Comparison of ENCODE assay signal across 19 cellular contexts in genomic region chr4:162838671-162839070, GRCh38.
"Had no signal": no experiment of that assay in that cellular context is flagged by ENCODE, and none has a peak within 500 bp of the region (broad histone marks: within the 10 kb centered on the region; RNA-seq: fewer than 3 reads in every experiment).

No MANE protein-coding gene starts in this region.

- H3K4me1 ChIP-seq: ascending aorta, body of pancreas, Peyer's patch had no signal

- H3K36me3 ChIP-seq: ascending aorta, Peyer's patch, SJCRH30 had no signal

- DNase-seq: activated CD4-positive, alpha-beta T cell treated with anti-CD3 and anti-CD28 coated beads for 4 hours; activated CD8-positive, alpha-beta memory T cell treated with anti-CD3 and anti-CD28 coated beads, Interleukin-2, amount 50 U/mL, for 48 hours; activated CD8-positive, alpha-beta T cell treated with anti-CD3 and anti-CD28 coated beads for 36 hours; activated naive CD4-positive, alpha-beta T cell; activated T-cell treated with anti-CD3 and anti-CD28 coated beads, Interleukin-2, amount 50 U/mL, for 1 hour; body of pancreas; NCI-H1048; NCI-H1930; NCI-H2107; NCI-H2171 treated with DMSO at 0.1 percent for 48 hours; NCI-H226; NCI-H526; NCI-H774; Peyer's patch; Right ventricle myocardium superior; SJCRH30; SK-N-SH had no signal

- H3K27ac ChIP-seq: ascending aorta, body of pancreas, Peyer's patch, RWPE1, SJCRH30 had no signal

- H3K4me3 ChIP-seq: ascending aorta, body of pancreas, Peyer's patch, SJCRH30 had no signal

- H3K27me3 ChIP-seq: ascending aorta, body of pancreas, Peyer's patch, SJCRH30 had no signal

- H3K9ac ChIP-seq: SK-N-SH had no signal

- H3K4me2 ChIP-seq: SK-N-SH had no signal

- H3K9me3 ChIP-seq: ascending aorta, body of pancreas, Peyer's patch, SJCRH30 had no signal
